In the genomic region with DNA sequence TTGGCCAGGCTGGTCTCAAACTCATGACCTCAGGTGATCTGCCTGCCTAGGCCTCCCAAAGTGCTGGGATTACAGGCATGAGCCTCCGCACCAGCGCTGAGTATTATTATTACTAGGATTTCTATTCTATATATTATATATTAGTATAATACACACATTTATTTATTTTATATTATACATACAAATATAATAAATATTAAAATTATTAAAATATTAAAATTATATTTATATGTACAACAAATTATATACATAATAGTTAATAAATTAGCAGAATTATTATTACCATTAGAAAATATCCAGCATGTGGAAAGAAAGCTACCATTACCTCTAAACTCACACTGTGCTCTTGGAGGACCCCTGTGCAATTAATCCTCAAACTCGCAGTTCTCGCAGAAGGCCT, we compare ENCODE assay signal across 9 cellular contexts.
"Had no signal": no experiment of that assay in that cellular context is flagged by ENCODE, and none has a peak within 500 bp of the region (broad histone marks: within the 10 kb centered on the region; RNA-seq: fewer than 3 reads in every experiment).

No MANE protein-coding gene starts in this region.

- ATAC-seq: HCT116, K562 had no signal

- H3K4me3 Mint-ChIP-seq: HFFc6 had no signal

- DNase-seq: GOT3, H7, HFFc6, IMR-90, KG1 had no signal

- H3K4me3 ChIP-seq: HAP-1, K562 had no signal

- H3K27ac Mint-ChIP-seq: HFFc6 had no signal

- FAIRE-seq: HTR-8/SVneo, K562 had no signal

- H3K36me3 ChIP-seq: HAP-1 had no signal

- H3K4me1 ChIP-seq: HAP-1 had no signal
